Comparison of ENCODE assay signal across 1 cellular context in the genomic region with DNA sequence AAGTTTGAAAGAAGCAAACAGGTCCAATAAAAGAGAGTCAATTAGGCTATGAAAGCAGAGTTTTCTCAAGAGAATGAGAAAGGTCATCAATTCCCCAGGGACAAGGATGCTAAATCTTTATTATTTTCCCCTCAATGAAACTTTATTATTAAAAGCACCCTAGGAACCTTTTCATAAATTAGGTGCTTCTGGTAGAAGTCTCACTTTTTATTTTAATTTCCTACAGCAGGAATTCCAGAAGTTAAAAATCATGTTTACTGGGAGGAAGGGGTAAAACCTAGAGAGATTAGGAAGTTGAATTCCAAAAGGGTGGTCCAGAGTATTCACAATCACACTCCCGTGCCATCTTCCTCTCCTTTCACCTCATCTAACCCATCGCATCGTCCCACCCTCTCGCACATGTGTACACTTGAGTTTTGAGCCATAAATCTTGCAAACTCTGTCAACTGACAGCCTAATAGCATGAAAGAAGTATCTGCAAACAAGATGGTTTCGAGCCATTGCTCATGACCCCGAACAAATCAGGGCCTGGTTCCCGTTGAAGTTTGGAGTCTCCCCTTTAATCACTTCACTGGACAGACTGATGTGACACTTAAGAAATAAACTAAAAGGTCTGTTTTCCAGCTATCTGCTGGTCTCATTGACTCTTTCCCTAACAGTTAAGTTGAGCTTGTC.
TF ChIP-seq lines count a peak whose summit lies in the region.

No MANE protein-coding gene starts in this region.

TF ChIP-seq in GM12878, 131 proteins besides CTCF, POLR2A, EP300 and RAD21:
- TF ChIP-seq SMARCA5 (IDR thresholded peaks at IDR 0.05) (0 out of 2 replicates have a peak, but pooled peaks have one; percentile 22), DPF2 (IDR thresholded peaks at IDR 0.05) (no peak), NR2F1 (conservative IDR thresholded peaks at IDR 0.05) (peak; percentile 34; the same call in 1 of the 2 replicates), MEF2B (IDR thresholded peaks at IDR 0.05; ENCODE audit: partially characterized antibody, poor library complexity, severe bottlenecking) (peak; percentile 92), BHLHE40 (IDR thresholded peaks at IDR 0.05; ENCODE audit: borderline replicate concordance in 1 of 2, low read depth in 2 of 2, low read length in 1 of 2) (peak in 1 of 2 experiments; percentile 21; a peak in 1 of 4 replicates)
- TF ChIP-seq, protein P1, sequence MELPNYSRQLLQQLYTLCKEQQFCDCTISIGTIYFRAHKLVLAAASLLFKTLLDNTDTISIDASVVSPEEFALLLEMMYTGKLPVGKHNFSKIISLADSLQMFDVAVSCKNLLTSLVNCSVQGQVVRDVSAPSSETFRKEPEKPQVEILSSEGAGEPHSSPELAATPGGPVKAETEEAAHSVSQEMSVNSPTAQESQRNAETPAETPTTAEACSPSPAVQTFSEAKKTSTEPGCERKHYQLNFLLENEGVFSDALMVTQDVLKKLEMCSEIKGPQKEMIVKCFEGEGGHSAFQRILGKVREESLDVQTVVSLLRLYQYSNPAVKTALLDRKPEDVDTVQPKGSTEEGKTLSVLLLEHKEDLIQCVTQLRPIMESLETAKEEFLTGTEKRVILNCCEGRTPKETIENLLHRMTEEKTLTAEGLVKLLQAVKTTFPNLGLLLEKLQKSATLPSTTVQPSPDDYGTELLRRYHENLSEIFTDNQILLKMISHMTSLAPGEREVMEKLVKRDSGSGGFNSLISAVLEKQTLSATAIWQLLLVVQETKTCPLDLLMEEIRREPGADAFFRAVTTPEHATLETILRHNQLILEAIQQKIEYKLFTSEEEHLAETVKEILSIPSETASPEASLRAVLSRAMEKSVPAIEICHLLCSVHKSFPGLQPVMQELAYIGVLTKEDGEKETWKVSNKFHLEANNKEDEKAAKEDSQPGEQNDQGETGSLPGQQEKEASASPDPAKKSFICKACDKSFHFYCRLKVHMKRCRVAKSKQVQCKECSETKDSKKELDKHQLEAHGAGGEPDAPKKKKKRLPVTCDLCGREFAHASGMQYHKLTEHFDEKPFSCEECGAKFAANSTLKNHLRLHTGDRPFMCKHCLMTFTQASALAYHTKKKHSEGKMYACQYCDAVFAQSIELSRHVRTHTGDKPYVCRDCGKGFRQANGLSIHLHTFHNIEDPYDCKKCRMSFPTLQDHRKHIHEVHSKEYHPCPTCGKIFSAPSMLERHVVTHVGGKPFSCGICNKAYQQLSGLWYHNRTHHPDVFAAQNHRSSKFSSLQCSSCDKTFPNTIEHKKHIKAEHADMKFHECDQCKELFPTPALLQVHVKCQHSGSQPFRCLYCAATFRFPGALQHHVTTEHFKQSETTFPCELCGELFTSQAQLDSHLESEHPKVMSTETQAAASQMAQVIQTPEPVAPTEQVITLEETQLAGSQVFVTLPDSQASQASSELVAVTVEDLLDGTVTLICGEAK (IDR thresholded peaks at IDR 0.05; ENCODE audit: borderline replicate concordance): no peak
- TF ChIP-seq, protein P2, sequence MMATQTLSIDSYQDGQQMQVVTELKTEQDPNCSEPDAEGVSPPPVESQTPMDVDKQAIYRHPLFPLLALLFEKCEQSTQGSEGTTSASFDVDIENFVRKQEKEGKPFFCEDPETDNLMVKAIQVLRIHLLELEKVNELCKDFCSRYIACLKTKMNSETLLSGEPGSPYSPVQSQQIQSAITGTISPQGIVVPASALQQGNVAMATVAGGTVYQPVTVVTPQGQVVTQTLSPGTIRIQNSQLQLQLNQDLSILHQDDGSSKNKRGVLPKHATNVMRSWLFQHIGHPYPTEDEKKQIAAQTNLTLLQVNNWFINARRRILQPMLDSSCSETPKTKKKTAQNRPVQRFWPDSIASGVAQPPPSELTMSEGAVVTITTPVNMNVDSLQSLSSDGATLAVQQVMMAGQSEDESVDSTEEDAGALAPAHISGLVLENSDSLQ (IDR thresholded peaks at IDR 0.05): peak; percentile 84
- TF ChIP-seq, protein P3, sequence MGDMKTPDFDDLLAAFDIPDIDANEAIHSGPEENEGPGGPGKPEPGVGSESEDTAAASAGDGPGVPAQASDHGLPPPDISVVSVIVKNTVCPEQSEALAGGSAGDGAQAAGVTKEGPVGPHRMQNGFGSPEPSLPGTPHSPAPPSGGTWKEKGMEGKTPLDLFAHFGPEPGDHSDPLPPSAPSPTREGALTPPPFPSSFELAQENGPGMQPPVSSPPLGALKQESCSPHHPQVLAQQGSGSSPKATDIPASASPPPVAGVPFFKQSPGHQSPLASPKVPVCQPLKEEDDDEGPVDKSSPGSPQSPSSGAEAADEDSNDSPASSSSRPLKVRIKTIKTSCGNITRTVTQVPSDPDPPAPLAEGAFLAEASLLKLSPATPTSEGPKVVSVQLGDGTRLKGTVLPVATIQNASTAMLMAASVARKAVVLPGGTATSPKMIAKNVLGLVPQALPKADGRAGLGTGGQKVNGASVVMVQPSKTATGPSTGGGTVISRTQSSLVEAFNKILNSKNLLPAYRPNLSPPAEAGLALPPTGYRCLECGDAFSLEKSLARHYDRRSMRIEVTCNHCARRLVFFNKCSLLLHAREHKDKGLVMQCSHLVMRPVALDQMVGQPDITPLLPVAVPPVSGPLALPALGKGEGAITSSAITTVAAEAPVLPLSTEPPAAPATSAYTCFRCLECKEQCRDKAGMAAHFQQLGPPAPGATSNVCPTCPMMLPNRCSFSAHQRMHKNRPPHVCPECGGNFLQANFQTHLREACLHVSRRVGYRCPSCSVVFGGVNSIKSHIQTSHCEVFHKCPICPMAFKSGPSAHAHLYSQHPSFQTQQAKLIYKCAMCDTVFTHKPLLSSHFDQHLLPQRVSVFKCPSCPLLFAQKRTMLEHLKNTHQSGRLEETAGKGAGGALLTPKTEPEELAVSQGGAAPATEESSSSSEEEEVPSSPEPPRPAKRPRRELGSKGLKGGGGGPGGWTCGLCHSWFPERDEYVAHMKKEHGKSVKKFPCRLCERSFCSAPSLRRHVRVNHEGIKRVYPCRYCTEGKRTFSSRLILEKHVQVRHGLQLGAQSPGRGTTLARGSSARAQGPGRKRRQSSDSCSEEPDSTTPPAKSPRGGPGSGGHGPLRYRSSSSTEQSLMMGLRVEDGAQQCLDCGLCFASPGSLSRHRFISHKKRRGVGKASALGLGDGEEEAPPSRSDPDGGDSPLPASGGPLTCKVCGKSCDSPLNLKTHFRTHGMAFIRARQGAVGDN (IDR thresholded peaks at IDR 0.05): peak; percentile 57; the same call in 1 of the 2 replicates
- TF ChIP-seq, protein P4, sequence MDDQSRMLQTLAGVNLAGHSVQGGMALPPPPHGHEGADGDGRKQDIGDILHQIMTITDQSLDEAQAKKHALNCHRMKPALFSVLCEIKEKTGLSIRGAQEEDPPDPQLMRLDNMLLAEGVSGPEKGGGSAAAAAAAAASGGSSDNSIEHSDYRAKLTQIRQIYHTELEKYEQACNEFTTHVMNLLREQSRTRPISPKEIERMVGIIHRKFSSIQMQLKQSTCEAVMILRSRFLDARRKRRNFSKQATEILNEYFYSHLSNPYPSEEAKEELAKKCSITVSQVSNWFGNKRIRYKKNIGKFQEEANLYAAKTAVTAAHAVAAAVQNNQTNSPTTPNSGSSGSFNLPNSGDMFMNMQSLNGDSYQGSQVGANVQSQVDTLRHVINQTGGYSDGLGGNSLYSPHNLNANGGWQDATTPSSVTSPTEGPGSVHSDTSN (IDR thresholded peaks at IDR 0.05; ENCODE audit: insufficient replicate concordance, low read depth, low read length): peak; percentile 82
